ENCODE assay signal across 8 cellular contexts in genomic region chr1:236144446-236145150, GRCh38. TPM values are rescaled to one million over a fixed set of nuclear protein-coding genes. Genes with fewer than 3 reads are reported as not detected.
DNase-seq lines count a peak whose midpoint lies in the region; ATAC-seq and TF ChIP-seq lines count a peak whose summit lies in the region.

No MANE protein-coding gene starts in this region.

- H3K9ac ChIP-seq in SU-DHL-6 (ENCODE audit: low read length) (no peak overlapping the region), iPS-20b (ENCODE audit: low read depth, low read length) (no peak overlapping the region)

- peak; percentile 48 for ATAC-seq in GM19035 (IDR thresholded peaks at IDR 0.05; ENCODE audit: unreplicated experiment)
- no peak for ATAC-seq in foreskin keratinocyte
- no peak for ATAC-seq in GM21737 (IDR thresholded peaks at IDR 0.05; ENCODE audit: unreplicated experiment)

- H3K9me3 ChIP-seq in AG04450 (ENCODE audit: control insufficient read depth, insufficient read depth, low read length) (peaks cover 3% of the 10 kb centered on the region; the same call in 1 of the 2 replicates), SU-DHL-6 (ENCODE audit: insufficient read depth, low read length) (no peaks in the 10 kb centered on the region), iPS-20b (ENCODE audit: insufficient read depth, low read depth, low read length) (no peaks in the 10 kb centered on the region)

- no peak for TF ChIP-seq CTCF in AG04450 (IDR thresholded peaks at IDR 0.05; ENCODE audit: low read depth, low read length)
- no peak for TF ChIP-seq CTCF in SU-DHL-6 (IDR thresholded peaks at IDR 0.05; ENCODE audit: insufficient read depth, low read length, poor library complexity, severe bottlenecking)
- no peak for TF ChIP-seq CTCF in foreskin keratinocyte (conservative IDR thresholded peaks at IDR 0.05)

- H3K4me1 ChIP-seq in iPS-20b (ENCODE audit: insufficient read depth, low read length) (peaks cover 3% of the 10 kb centered on the region; the same call in 1 of the 2 replicates), foreskin keratinocyte (no peaks in the 10 kb centered on the region)

- CTCF ChIA-PET in AG04450 (lab: Charles Lee): interaction anchor here (0.8 to 1.0 kb wide), 2 partner anchors 25 to 1242 kb away, joined by 3 to 4 read pairs; no protein-coding TSS in a partner anchor

- H3K79me2 ChIP-seq in SU-DHL-6 (ENCODE audit: insufficient read depth, low read length): no peaks in the 10 kb centered on the region

- H3K27me3 ChIP-seq in AG04450 (ENCODE audit: control insufficient read depth, insufficient read depth, low read length) (peaks cover 10% of the 10 kb centered on the region), SU-DHL-6 (ENCODE audit: low read length) (no peaks in the 10 kb centered on the region), iPS-20b (ENCODE audit: insufficient read depth, low read length) (peaks cover 50% of the 10 kb centered on the region), foreskin keratinocyte (peaks cover 19% of the 10 kb centered on the region)

- peak overlapping the region; percentile 89 for H3K4me3 ChIP-seq in AG04450 (ENCODE audit: low read depth, low read length)
- no peak overlapping the region for H3K4me3 ChIP-seq in SU-DHL-6 (ENCODE audit: insufficient read depth, low read length, poor library complexity, severe bottlenecking)
- H3K4me3 ChIP-seq in iPS-20b (ENCODE audit: low read length): peak overlapping the region; percentile 15; the same call in 1 of the 2 replicates

- no peaks in the 10 kb centered on the region for H3K9me2 ChIP-seq in SU-DHL-6 (replicated peaks; ENCODE audit: insufficient read depth, low read length)

- H2AFZ ChIP-seq in SU-DHL-6 (ENCODE audit: low read depth, low read length, severe bottlenecking): no peak overlapping the region

- no peaks in the 10 kb centered on the region for H3K36me3 ChIP-seq in SU-DHL-6 (ENCODE audit: low read length)
- H3K36me3 ChIP-seq in iPS-20b (ENCODE audit: insufficient read depth, low read depth, low read length): no peaks in the 10 kb centered on the region

- H3F3A ChIP-seq in SU-DHL-6 (ENCODE audit: insufficient read depth): no peaks in the 10 kb centered on the region

- H3K27ac ChIP-seq in AG04450 (ENCODE audit: low read depth, low read length) (no peak overlapping the region), SU-DHL-6 (ENCODE audit: low read depth, low read length) (no peak overlapping the region), iPS-20b (ENCODE audit: low read length) (no peak overlapping the region), foreskin keratinocyte (no peak overlapping the region)

- DNase-seq in AG04450 (ENCODE audit: low read depth, low spot score) (no peak), foreskin keratinocyte (no peak), AG08395 (ENCODE audit: low spot score) (no peak), SHP77 treated with DMSO at 0.1 percent for 48 hours (lab: John Stamatoyannopoulos, UW) (no peak)

- POLR2A ChIA-PET in AG04450 (lab: Yijun Ruan, JAX): interaction anchor here (0.7 kb wide), 1 partner anchor 86 kb away, joined by 3 read pairs; no protein-coding TSS in a partner anchor

- peak overlapping the region; percentile 83 for H3K4me2 ChIP-seq in SU-DHL-6 (ENCODE audit: low read depth, low read length, poor library complexity, severe bottlenecking)

- H4K20me1 ChIP-seq in SU-DHL-6 (ENCODE audit: low read depth, low read length): peaks cover 3% of the 10 kb centered on the region; the same call in 1 of the 2 replicates

RNA-seq across cellular contexts. Expression of gene GPR137B, which starts 2.3 kb away (rescaled TPM):
- polyA plus RNA-seq in AG04450 (2011; rRNA removed): 14.3 and 15.7 TPM in 2 replicates
- polyA minus RNA-seq in AG04450 (2011; rRNA and poly(A)+ RNA removed): 5.8 and 6.1 TPM in 2 replicates
- 7.5 and 9.4 TPM in 2 replicates for total RNA-seq in foreskin keratinocyte
- 6.0 and 7.0 TPM in 2 replicates for polyA plus RNA-seq in foreskin keratinocyte
